8 cellular contexts compared by ENCODE assay signal in genomic region chr3:51975857-51976549, GRCh38. TPM values are rescaled to one million over a fixed set of nuclear protein-coding genes. Genes with fewer than 3 reads are reported as not detected.
DNase-seq lines count a peak whose midpoint lies in the region; ATAC-seq and TF ChIP-seq lines count a peak whose summit lies in the region.

No MANE protein-coding gene starts in this region.

- intact Hi-C loops in psoas muscle (cut with DNase I): loop anchor here in 1 of 2 donors (2.0 kb wide), 1 partner anchor 33 kb away; the partner anchor contains the start of gene PARP3

- in situ Hi-C loops in astrocyte of the cerebellum (cut with HindIII; ENCODE audit: low sequenced_read_pairs): no loop called here

- 22 to 42% (median 23%) methylated on average over 38 to 45 of the region's 45 CpGs for WGBS in psoas muscle, 3 donors

- TF ChIP-seq CTCF in astrocyte of the cerebellum (IDR thresholded peaks at IDR 0.05; ENCODE audit: low read depth, low read length, missing control alignments) (peak; percentile 23), psoas muscle (IDR thresholded peaks at IDR 0.05) (no peak)

- DNase-seq in GM03348 (ENCODE audit: low spot score) (peak; percentile 59), NCI-H2227 treated with DMSO at 0.1 percent for 48 hours (lab: John Stamatoyannopoulos, UW) (peak; percentile 42), astrocyte of the cerebellum (ENCODE audit: low read depth) (peak; percentile 73), hypothalamus (lab: John Stamatoyannopoulos, UW) (peak in 48 of 51 donors; percentile 26 to 89 (median 76)), psoas muscle (peak; percentile 76 to 86), SKM-1 treated with dmso at 0.1 percent for 144 hours (lab: John Stamatoyannopoulos, UW; ENCODE audit: unreplicated experiment) (no peak), HuH-7 (ENCODE audit: low spot score) (no peak)

- no peaks in the 10 kb centered on the region for H3K9me3 ChIP-seq in psoas muscle

- H3K27ac ChIP-seq in psoas muscle: peak overlapping the region; percentile 93

- peak overlapping the region; percentile 56 for H3K4me3 ChIP-seq in astrocyte of the cerebellum (ENCODE audit: low read depth, low read length)
- peak overlapping the region; percentile 75 for H3K4me3 ChIP-seq in psoas muscle

- no peaks in the 10 kb centered on the region for H3K36me3 ChIP-seq in psoas muscle (ENCODE audit: insufficient read depth in 1 of 2, low read depth in 1 of 2)

- ATAC-seq in psoas muscle (no peak), GM21786 (IDR thresholded peaks at IDR 0.05; ENCODE audit: unreplicated experiment) (no peak)

- H3K27me3 ChIP-seq in psoas muscle (ENCODE audit: insufficient read depth in 3 of 3, low read length in 2 of 3): no peaks in the 10 kb centered on the region

- H3K4me1 ChIP-seq in psoas muscle: peaks cover 22% of the 10 kb centered on the region

RNA-seq across cellular contexts. Expression of gene ABHD14A, which starts 1.1 kb away (rescaled TPM):
- 10 to 100 TPM; 11.2 to 22.9 (median 15.4) TPM for total RNA-seq in psoas muscle
- polyA plus RNA-seq in psoas muscle: 10 to 100 TPM; 26.4 to 40.6 (median 29.1) TPM

RNA-seq across cellular contexts. Expression of gene ABHD14B, which starts 2.2 kb away (rescaled TPM):
- 10 to 100 TPM in 3 of 4 donors, 1 to 10 TPM in 1; 9.5 to 15.9 (median 15.5) TPM for total RNA-seq in psoas muscle
- polyA plus RNA-seq in psoas muscle: 10 to 100 TPM; 11.7 to 24.8 (median 12.3) TPM

RNA-seq across cellular contexts. Expression of gene ACY1, which starts 7.3 kb away (rescaled TPM):
- total RNA-seq in psoas muscle: 10 to 100 TPM; 29.4 to 56.5 (median 38.5) TPM
- polyA plus RNA-seq in psoas muscle: 10 to 100 TPM; 19.9 to 59.3 (median 25.8) TPM

RNA-seq across cellular contexts. Expression of gene PCBP4, which starts 8.7 kb away (rescaled TPM):
- 100 to 1,000 TPM; 117 to 161 (median 126) TPM for total RNA-seq in psoas muscle
- polyA plus RNA-seq in psoas muscle: 100 to 1,000 TPM in 1 of 3 donors, 10 to 100 TPM in 2; 36.0 to 133 (median 60.7) TPM

RNA-seq across cellular contexts. Expression of gene RPL29, which starts 19.7 kb away (rescaled TPM):
- total RNA-seq in psoas muscle: 1,000 to 10,000 TPM; 1,113 to 1,294 (median 1,226) TPM
- polyA plus RNA-seq in psoas muscle: 1,000 to 10,000 TPM; 2,395 to 2,767 (median 2,598) TPM

Comparison
In these comparisons a context has a peak if more than half of its experiments do, and no peak if none do; other contexts are left out.
1. DNase-seq: peak in GM03348 (single experiment), NCI-H2227 treated with DMSO at 0.1 percent for 48 hours (single experiment), astrocyte of the cerebellum (single experiment), hypothalamus (48 of 51) and psoas muscle (2 of 2); none in SKM-1 treated with dmso at 0.1 percent for 144 hours (single experiment) and HuH-7 (single experiment).